In the genomic region with DNA sequence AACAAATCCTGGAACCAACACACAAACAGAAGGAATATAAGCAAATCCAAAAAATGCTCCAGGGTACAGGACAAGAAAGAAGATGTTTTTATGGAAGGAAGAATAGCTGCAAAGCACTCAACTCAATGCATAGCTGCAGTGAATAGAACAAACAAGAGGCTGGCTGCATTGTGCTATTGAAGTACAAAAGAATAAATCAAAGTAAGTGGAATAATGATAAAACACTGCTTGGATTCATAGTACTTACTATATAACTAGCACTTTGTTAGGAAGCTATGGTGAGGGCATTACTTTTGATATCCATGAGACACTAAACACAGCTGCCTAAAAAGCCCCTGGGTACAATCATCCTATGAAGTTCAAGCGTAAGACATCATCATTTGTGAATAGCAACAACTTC, we compare ENCODE assay signal across 21 cellular contexts.
"Had no signal": no experiment of that assay in that cellular context is flagged by ENCODE, and none has a peak within 500 bp of the region (broad histone marks: within the 10 kb centered on the region; RNA-seq: fewer than 3 reads in every experiment).

No MANE protein-coding gene starts in this region.

- DNase-seq: activated CD4-positive, alpha-beta T cell treated with anti-CD3 and anti-CD28 coated beads for 36 hours; activated CD4-positive, alpha-beta T cell treated with anti-CD3 and anti-CD28 coated beads, Interleukin-2, amount 50 U/mL, for 4 hours; activated CD8-positive, alpha-beta memory T cell treated with anti-CD3 and anti-CD28 coated beads for 24 hours; activated CD8-positive, alpha-beta memory T cell treated with anti-CD3 and anti-CD28 coated beads, Interleukin-2, amount 50 U/mL, for 4 hours; activated naive CD4-positive, alpha-beta T cell treated with Interleukin-2 at 50 U/mL for 16 hours; activated naive CD8-positive, alpha-beta T cell treated with anti-CD3 and anti-CD28 coated beads for 36 hours; activated T-cell treated with anti-CD3 and anti-CD28 coated beads, Interleukin-2, amount 50 U/mL, for 4 hours; colonic mucosa; kidney; lower lobe of right lung; naive thymus-derived CD8-positive, alpha-beta T cell; sigmoid colon; stimulated activated CD4-positive, alpha-beta T cell treated with anti-CD3 and anti-CD28 coated beads, Interleukin-2, amount 100 ng/mL, for 48 hours; stimulated activated CD8-positive, alpha-beta memory T cell treated with anti-CD3 and anti-CD28 coated beads, Interleukin-4, amount 100 ng/mL, for 48 hours; stimulated activated naive B cell treated with anti-CD40 and anti-IgM and Interleukin-4, amounts not matched to agents 10 μg/mL and 1 μg/mL and 100 μg/mL, for 72 hours; T-helper 1 cell; upper lobe of left lung; WERI-Rb-1 had no signal

- H3K4me1 ChIP-seq: breast epithelium, colonic mucosa, lower lobe of right lung, neural progenitor cell, sigmoid colon, upper lobe of left lung had no signal

- H3K4me2 ChIP-seq: neural progenitor cell had no signal

- H3K9me3 ChIP-seq: breast epithelium, colonic mucosa, lower lobe of right lung, sigmoid colon, upper lobe of left lung had no signal

- H3K4me3 ChIP-seq: breast epithelium, colonic mucosa, lower lobe of right lung, neural progenitor cell, sigmoid colon, upper lobe of left lung had no signal

- H3K27ac Mint-ChIP-seq: activated CD4-positive, alpha-beta T cell treated with anti-CD3 and anti-CD28 coated beads for 36 hours; activated naive CD8-positive, alpha-beta T cell treated with anti-CD3 and anti-CD28 coated beads for 36 hours; naive thymus-derived CD8-positive, alpha-beta T cell; neural progenitor cell; stimulated activated naive B cell treated with anti-CD40 and anti-IgM and Interleukin-4, amounts not matched to agents 10 μg/mL and 1 μg/mL and 100 μg/mL, for 72 hours had no signal

- H2AFZ ChIP-seq: neural progenitor cell had no signal

- H3K27me3 ChIP-seq: breast epithelium, colonic mucosa, neural progenitor cell, sigmoid colon, upper lobe of left lung had no signal

- H3K27ac ChIP-seq: breast epithelium, colonic mucosa, lower lobe of right lung, neural progenitor cell, sigmoid colon, upper lobe of left lung, WERI-Rb-1 had no signal

- H3K4me3 Mint-ChIP-seq: activated CD4-positive, alpha-beta T cell treated with anti-CD3 and anti-CD28 coated beads for 36 hours; activated naive CD8-positive, alpha-beta T cell treated with anti-CD3 and anti-CD28 coated beads for 36 hours; activated T-cell treated with anti-CD3 and anti-CD28 coated beads, Interleukin-2, amount 50 U/mL, for 4 hours; naive thymus-derived CD8-positive, alpha-beta T cell; neural progenitor cell; stimulated activated naive B cell treated with anti-CD40 and anti-IgM and Interleukin-4, amounts not matched to agents 10 μg/mL and 1 μg/mL and 100 μg/mL, for 72 hours had no signal

- H3K4me1 Mint-ChIP-seq: activated CD4-positive, alpha-beta T cell treated with anti-CD3 and anti-CD28 coated beads for 36 hours; activated naive CD8-positive, alpha-beta T cell treated with anti-CD3 and anti-CD28 coated beads for 36 hours had no signal

- H3K9me3 Mint-ChIP-seq: activated naive CD8-positive, alpha-beta T cell treated with anti-CD3 and anti-CD28 coated beads for 36 hours had no signal

- H3K9ac ChIP-seq: neural progenitor cell had no signal

- H3K36me3 Mint-ChIP-seq: activated naive CD8-positive, alpha-beta T cell treated with anti-CD3 and anti-CD28 coated beads for 36 hours; naive thymus-derived CD8-positive, alpha-beta T cell; neural progenitor cell had no signal

- ATAC-seq: activated CD4-positive, alpha-beta T cell treated with anti-CD3 and anti-CD28 coated beads for 36 hours; activated T-cell treated with anti-CD3 and anti-CD28 coated beads, Interleukin-2, amount 50 U/mL, for 4 hours; left lobe of liver; lower lobe of right lung; naive thymus-derived CD8-positive, alpha-beta T cell; stimulated activated naive B cell treated with anti-CD40 and anti-IgM and Interleukin-4, amounts not matched to agents 10 μg/mL and 1 μg/mL and 100 μg/mL, for 72 hours had no signal

- H3K36me3 ChIP-seq: breast epithelium, colonic mucosa, lower lobe of right lung, neural progenitor cell, sigmoid colon, upper lobe of left lung, WERI-Rb-1 had no signal

- H3K27me3 Mint-ChIP-seq: activated CD4-positive, alpha-beta T cell treated with anti-CD3 and anti-CD28 coated beads for 36 hours; activated naive CD8-positive, alpha-beta T cell treated with anti-CD3 and anti-CD28 coated beads for 36 hours; stimulated activated naive B cell treated with anti-CD40 and anti-IgM and Interleukin-4, amounts not matched to agents 10 μg/mL and 1 μg/mL and 100 μg/mL, for 72 hours had no signal
